ENCODE assay signal across 8 cellular contexts in the genomic region with DNA sequence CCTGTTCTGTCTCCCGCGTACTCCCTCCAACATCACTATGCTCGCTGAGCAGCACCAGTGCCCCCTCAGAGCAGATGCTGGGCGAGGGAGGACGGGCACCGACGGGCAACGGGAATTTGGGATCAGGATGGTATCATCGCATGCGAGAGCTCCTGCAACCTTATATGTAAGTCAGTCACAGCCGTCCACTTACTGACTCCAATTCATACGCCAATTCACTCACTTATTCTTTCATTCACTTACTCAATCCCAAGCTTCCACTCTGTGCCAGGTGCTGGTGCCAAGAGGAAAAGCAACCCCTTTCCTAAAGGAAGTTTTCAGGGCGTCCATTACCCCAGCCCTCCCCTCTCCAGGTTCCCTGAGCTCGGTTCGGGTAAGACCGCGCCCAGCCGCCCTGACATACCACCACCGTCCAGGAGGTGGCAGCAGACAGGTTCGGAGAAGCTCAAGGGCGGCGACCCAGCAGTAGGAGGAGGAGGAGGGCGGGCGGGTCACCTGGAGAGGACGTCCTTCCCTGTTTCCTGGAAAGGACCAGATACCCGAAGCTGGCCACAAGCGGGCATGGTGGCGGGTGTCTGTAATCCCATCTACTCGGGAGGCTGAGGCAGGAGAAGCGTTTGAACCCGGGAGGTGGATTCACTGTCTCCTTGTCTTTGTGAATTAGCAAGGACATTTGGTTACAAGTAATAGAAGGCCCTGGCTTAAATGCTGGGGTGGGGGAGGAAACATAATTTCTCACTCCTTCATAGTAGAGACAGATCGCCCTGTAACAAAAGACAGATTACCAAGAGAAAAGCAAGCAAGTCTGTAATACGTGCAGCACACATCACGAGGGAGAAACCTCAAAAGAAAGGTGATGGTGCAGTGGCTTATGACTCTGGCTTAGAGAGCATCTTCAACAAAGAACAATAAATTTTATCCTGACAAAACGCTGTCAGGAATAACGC. TPM values are rescaled to one million over a fixed set of nuclear protein-coding genes. Genes with fewer than 3 reads are reported as not detected.
DNase-seq lines count a peak whose midpoint lies in the region; ATAC-seq and TF ChIP-seq lines count a peak whose summit lies in the region.

No MANE protein-coding gene starts in this region.

- H3K27me3 ChIP-seq in Peyer's patch: no peaks in the 10 kb centered on the region
- H3K27me3 ChIP-seq in fibroblast of lung (ENCODE audit: control insufficient read depth, insufficient read depth, low read length): peaks cover 9% of the 10 kb centered on the region

- H3K27ac Mint-ChIP-seq in naive B cell: peak overlapping the region in 3 of 6 donors; percentile 14 to 85 (median 43)

- H3K9me3 ChIP-seq in Peyer's patch: no peaks in the 10 kb centered on the region
- no peaks in the 10 kb centered on the region for H3K9me3 ChIP-seq in fibroblast of lung (ENCODE audit: control insufficient read depth, insufficient read depth, low read depth, low read length)

- H3K4me1 ChIP-seq in Peyer's patch: peaks cover 0 to 4% (median 0%) of the 10 kb centered on the region in 4 donors
- H3K4me1 ChIP-seq in fibroblast of lung (ENCODE audit: control insufficient read depth, extremely low read depth, insufficient read depth, low read length): no peaks in the 10 kb centered on the region

- H3K9me3 Mint-ChIP-seq in naive B cell: no peaks in the 10 kb centered on the region

- TF ChIP-seq POLR2A in Peyer's patch (IDR thresholded peaks at IDR 0.05): peak; percentile 34 to 73

- H3K27me3 Mint-ChIP-seq in naive B cell: peaks cover 7 to 19% (median 16%) of the 10 kb centered on the region in 3 donors

- no peaks in the 10 kb centered on the region for H4K20me1 ChIP-seq in fibroblast of lung (ENCODE audit: control insufficient read depth, extremely low read depth, insufficient read depth, low read length)

- peak; percentile 76 for ATAC-seq in GM18498 (IDR thresholded peaks at IDR 0.05; ENCODE audit: unreplicated experiment)
- ATAC-seq in naive B cell (ENCODE audit: low read depth in 2 of 2): peak; percentile 88 to 93

- no peak overlapping the region for H3K9ac ChIP-seq in fibroblast of lung (ENCODE audit: insufficient read depth, low read length)

- no peak overlapping the region for H2AFZ ChIP-seq in fibroblast of lung (ENCODE audit: low read length)

- DNase-seq in Kasumi-1 (lab: John Stamatoyannopoulos, UW) (peak; percentile 69 to 78), Peyer's patch (peak; percentile 92 to 98 (median 98)), activated T-helper 1 cell treated with Interleukin-2 at 50 U/mL for 16 hours (ENCODE audit: low read depth) (peak; percentile 72), fibroblast of lung (ENCODE audit: low read depth in 2 of 2) (peak; percentile 71 to 75), naive B cell (peak; percentile 80), cortex of kidney (lab: John Stamatoyannopoulos, UW) (no peak)
- peak; percentile 86 for DNase-seq in stimulated activated CD8-positive, alpha-beta memory T cell treated with anti-CD3 and anti-CD28 coated beads, Interleukin-7, amount 100 ng/mL, for 24 hours (ENCODE audit: low read depth)

- TF ChIP-seq CTCF in Peyer's patch (IDR thresholded peaks at IDR 0.05): peak; percentile 72 to 97 (median 94)
- peak; percentile 68 to 82 for TF ChIP-seq CTCF in fibroblast of lung (conservative IDR thresholded peaks at IDR 0.05 in 1 of 2, IDR thresholded peaks at IDR 0.05 in 1 of 2; ENCODE audit: low read depth in 1 of 2, low read length in 2 of 2)

- H3K4me3 ChIP-seq in Peyer's patch: peak overlapping the region in 3 of 4 donors; percentile 21 to 32 (median 24)
- H3K4me3 ChIP-seq in fibroblast of lung (replicated peaks in 1 of 4; ENCODE audit: control extremely low read depth in 1 of 4, insufficient read depth in 1 of 4, low read depth in 3 of 4, low read length in 4 of 4): peak overlapping the region in 1 of 4 experiments; percentile 13

- H3K4me1 Mint-ChIP-seq in naive B cell: peaks cover 7 to 29% (median 8%) of the 10 kb centered on the region in 3 donors

- H3K27ac ChIP-seq in Peyer's patch (peak overlapping the region; percentile 17 to 87 (median 58)), fibroblast of lung (ENCODE audit: insufficient read depth, low read length) (no peak overlapping the region)

- peak overlapping the region; percentile 64 to 90 (median 76) for H3K4me3 Mint-ChIP-seq in naive B cell

- H3K36me3 ChIP-seq in Peyer's patch (no peaks in the 10 kb centered on the region), fibroblast of lung (ENCODE audit: control insufficient read depth, insufficient read depth, low read length) (no peaks in the 10 kb centered on the region)

- peak overlapping the region; percentile 46 for H3K4me2 ChIP-seq in fibroblast of lung (ENCODE audit: extremely low read depth, insufficient read depth, low read length)

- H3K79me2 ChIP-seq in fibroblast of lung (ENCODE audit: control insufficient read depth, insufficient read depth, low read length): no peaks in the 10 kb centered on the region

- H3K36me3 Mint-ChIP-seq in naive B cell: no peaks in the 10 kb centered on the region

RNA-seq across cellular contexts. Expression of a gene that starts 7.6 kb away (rescaled TPM):
- total RNA-seq in Peyer's patch (10 to 100 TPM in 3 of 4 donors, 1 to 10 TPM in 1; 9.9 to 87.9 (median 74.5) TPM), fibroblast of lung (under 0.01 TPM in 1 of 2 replicates, not detected in the other)
- polyA plus RNA-seq in fibroblast of lung (0.03 and 0.06 TPM in 2 replicates), naive B cell (ENCODE audit: low read depth in 6 of 6) (not detected)
- polyA plus RNA-seq in fibroblast of lung (2012): 0.05 and 0.13 TPM in 2 replicates
- not detected in 2 replicates for polyA minus RNA-seq in fibroblast of lung (ENCODE audit: low replicate concordance)

RNA-seq across cellular contexts. Expression of a gene that starts 36.6 kb away (rescaled TPM):
- 10 to 100 TPM in 3 of 4 donors, 1 to 10 TPM in 1; 9.1 to 38.2 (median 36.1) TPM for total RNA-seq in Peyer's patch
- total RNA-seq in fibroblast of lung: under 0.01 TPM in 1 of 2 replicates, not detected in the other
- polyA plus RNA-seq in fibroblast of lung: 0.02 TPM in 1 of 2 replicates, not detected in the other
- polyA plus RNA-seq in fibroblast of lung (2012): not detected in 2 replicates
- not detected in 2 replicates for polyA minus RNA-seq in fibroblast of lung (ENCODE audit: low replicate concordance)
- polyA plus RNA-seq in naive B cell (ENCODE audit: low read depth in 6 of 6): 10 to 100 TPM in 5 of 6 donors, 1 to 10 TPM in 1; 7.4 to 17.2 (median 12.7) TPM

RNA-seq across cellular contexts. Expression of a gene that starts 38.6 kb away (rescaled TPM):
- 10 to 100 TPM; 10.7 to 40.8 (median 24.7) TPM for total RNA-seq in Peyer's patch
- not detected in 2 replicates for total RNA-seq in fibroblast of lung
- not detected in 2 replicates for polyA plus RNA-seq in fibroblast of lung
- polyA plus RNA-seq in fibroblast of lung (2012): not detected in 2 replicates
- not detected in 2 replicates for polyA minus RNA-seq in fibroblast of lung (ENCODE audit: low replicate concordance)
- not detected for polyA plus RNA-seq in naive B cell (ENCODE audit: low read depth in 6 of 6)

Comparison
In these comparisons a context has a peak if more than half of its experiments do, and no peak if none do; other contexts are left out.
1. RNA of a gene that starts 7.6 kb away (total RNA-seq): 9.9 to 87.9 TPM in Peyer's patch; under 0.01 TPM in fibroblast of lung; every median in the first group is over 10 times any median in the second.
2. RNA of a gene that starts 36.6 kb away (total RNA-seq): 9.1 to 38.2 TPM in Peyer's patch; under 0.01 TPM in fibroblast of lung; every median in the first group is over 10 times any median in the second.
3. RNA of a gene that starts 38.6 kb away (total RNA-seq): 10.7 to 40.8 TPM in Peyer's patch; not detected in fibroblast of lung; every median in the first group is over 10 times any median in the second.